Comparison of ENCODE assay signal across 9 cellular contexts in genomic region chr5:34959323-34959722, GRCh38. TPM values are rescaled to one million over a fixed set of nuclear protein-coding genes. Genes with fewer than 3 reads are reported as not detected.
DNase-seq lines count a peak whose midpoint lies in the region; ATAC-seq, FAIRE-seq and TF ChIP-seq lines count a peak whose summit lies in the region.
"Had no signal": no experiment of that assay in that cellular context is flagged by ENCODE, and none has a peak within 500 bp of the region (broad histone marks: within the 10 kb centered on the region; RNA-seq: fewer than 3 reads in every experiment).

No MANE protein-coding gene starts in this region.

- no peaks in the 10 kb centered on the region for H3K9me3 ChIP-seq in naive thymus-derived CD4-positive, alpha-beta T cell (ENCODE audit: control insufficient read depth in 2 of 3, low read length in 3 of 3)
- H3K9me3 ChIP-seq in HepG2 (ENCODE audit: low read length), result no peaks in the 10 kb centered on the region

- peaks cover 0 to 6% (median 0%) of the 10 kb centered on the region in 3 experiments for H3K36me3 ChIP-seq in naive thymus-derived CD4-positive, alpha-beta T cell (ENCODE audit: control insufficient read depth in 2 of 3, insufficient read depth in 3 of 3, low read length in 3 of 3)
- H3K36me3 ChIP-seq in HepG2 (replicated peaks in 1 of 2; ENCODE audit: control insufficient read depth in 1 of 2, insufficient read depth in 2 of 2, low read length in 2 of 2), result no peaks in the 10 kb centered on the region; a peak in 1 of 5 replicates

- no peaks in the 10 kb centered on the region for H3K79me2 ChIP-seq in HepG2 (ENCODE audit: insufficient read depth, low read length)

- no peak for TF ChIP-seq POLR2A in HepG2 (IDR thresholded peaks at IDR 0.05; ENCODE audit: insufficient read depth in 1 of 2, low read depth in 2 of 2, low read length in 2 of 2)

- no peak overlapping the region for H3K27ac ChIP-seq in naive thymus-derived CD4-positive, alpha-beta T cell (ENCODE audit: low read depth, low read length)
- H3K27ac ChIP-seq in HepG2 (ENCODE audit: extremely low read length, insufficient read depth, low read length), result no peak overlapping the region
- H3K27ac ChIP-seq: BLaER1 treated with 17β-estradiol and CSF1 and Interleukin-3, amounts not matched to agents 10 nM and 100 nM had no signal

- H3K4me3 Mint-ChIP-seq in activated CD4-positive, alpha-beta T cell treated with anti-CD3 and anti-CD28 coated beads, Interleukin-2, amount 10 ng/mL, durations not matched to agents 24 days and 14 days, result no peak overlapping the region
- H3K4me3 Mint-ChIP-seq in naive thymus-derived CD4-positive, alpha-beta T cell, result peak overlapping the region in 1 of 10 donors; percentile 43

- peak; percentile 69 for DNase-seq in activated CD4-positive, alpha-beta T cell treated with anti-CD3 and anti-CD28 coated beads, Interleukin-2, amount 10 ng/mL, durations not matched to agents 24 days and 14 days
- DNase-seq in activated CD4-positive, alpha-beta T cell treated with anti-CD3 and anti-CD28 coated beads for 1 hour, result no peak
- peak; percentile 71 for DNase-seq in RCC 7860 (ENCODE audit: low spot score)
- no peak for DNase-seq in naive thymus-derived CD4-positive, alpha-beta T cell
- DNase-seq in superior temporal gyrus (ENCODE audit: extremely low spot score), result no peak
- no peak for DNase-seq in HepG2 (ENCODE audit: low spot score)
- DNase-seq in NCI-H187 (lab: John Stamatoyannopoulos, UW), result no peak

- no peak for TF ChIP-seq CTCF in HepG2 (CRISPR knock-in tag; IDR thresholded peaks at IDR 0.05)

- no peak for TF ChIP-seq RAD21 in HepG2 (CRISPR knock-in tag; IDR thresholded peaks at IDR 0.05)

- peak; percentile 96 for ATAC-seq in HG02610 (IDR thresholded peaks at IDR 0.05; ENCODE audit: unreplicated experiment)
- no peak for ATAC-seq in naive thymus-derived CD4-positive, alpha-beta T cell
- no peak for ATAC-seq in HepG2

- peak; percentile 92 for FAIRE-seq in RCC 7860 (lab: Jason Lieb, UNC)
- FAIRE-seq in HepG2 (lab: Jason Lieb, UNC), result no peak

- in situ Hi-C loops in HepG2 (cut with HindIII; ENCODE audit: extremely low pct_ligation_motif_present, low pct_unique_long_range_greater_than_20kb), result no loop called here

- no peaks in the 10 kb centered on the region for H3K27me3 Mint-ChIP-seq in activated CD4-positive, alpha-beta T cell treated with anti-CD3 and anti-CD28 coated beads, Interleukin-2, amount 10 ng/mL, durations not matched to agents 24 days and 14 days
- H3K27me3 Mint-ChIP-seq in naive thymus-derived CD4-positive, alpha-beta T cell, result no peaks in the 10 kb centered on the region

- H3K4me1 Mint-ChIP-seq in activated CD4-positive, alpha-beta T cell treated with anti-CD3 and anti-CD28 coated beads, Interleukin-2, amount 10 ng/mL, durations not matched to agents 24 days and 14 days, result peaks cover 17% of the 10 kb centered on the region
- peaks cover 0 to 25% (median 0%) of the 10 kb centered on the region in 7 donors for H3K4me1 Mint-ChIP-seq in naive thymus-derived CD4-positive, alpha-beta T cell

- no peak overlapping the region for H3K4me3 ChIP-seq in naive thymus-derived CD4-positive, alpha-beta T cell (ENCODE audit: low read length)
- no peak overlapping the region for H3K4me3 ChIP-seq in HepG2 (replicated peaks in 1 of 3; ENCODE audit: insufficient read depth in 1 of 3, low read depth in 2 of 3, low read length in 3 of 3)
- H3K4me3 ChIP-seq: BLaER1 treated with 17β-estradiol and CSF1 and Interleukin-3, amounts not matched to agents 10 nM and 100 nM had no signal

- H3K27me3 ChIP-seq in naive thymus-derived CD4-positive, alpha-beta T cell (ENCODE audit: control insufficient read depth in 2 of 2, insufficient read depth in 2 of 2, low read length in 2 of 2), result no peaks in the 10 kb centered on the region
- no peaks in the 10 kb centered on the region for H3K27me3 ChIP-seq in HepG2 (ENCODE audit: control insufficient read depth in 1 of 2, insufficient read depth in 2 of 2, low read length in 2 of 2)
- H3K27me3 ChIP-seq: BLaER1 treated with 17β-estradiol and CSF1 and Interleukin-3, amounts not matched to agents 10 nM and 100 nM had no signal

- intact Hi-C loops in activated CD4-positive, alpha-beta T cell treated with anti-CD3 and anti-CD28 coated beads, Interleukin-2, amount 10 ng/mL, durations not matched to agents 24 days and 14 days (cut with micrococcal nuclease), result loop anchor here (2.0 kb wide), 1 partner anchor 43 kb away; no protein-coding TSS in a partner anchor
- intact Hi-C loops in naive thymus-derived CD4-positive, alpha-beta T cell (cut with micrococcal nuclease), result no loop called here
- intact Hi-C loops in HepG2 (cut with micrococcal nuclease; ENCODE audit: unreplicated experiment), result no loop called here

- POLR2A ChIA-PET in naive thymus-derived CD4-positive, alpha-beta T cell (lab: Charles Lee), result no interaction called here
- POLR2A ChIA-PET in HepG2 (lab: Yijun Ruan, JAX), result no interaction called here

- no peaks in the 10 kb centered on the region for H3K4me1 ChIP-seq in naive thymus-derived CD4-positive, alpha-beta T cell (ENCODE audit: control insufficient read depth in 2 of 2, insufficient read depth in 2 of 2, low read length in 2 of 2)
- peaks cover 14% of the 10 kb centered on the region for H3K4me1 ChIP-seq in HepG2 (ENCODE audit: insufficient read depth, low read length)
- H3K4me1 ChIP-seq: BLaER1 treated with 17β-estradiol and CSF1 and Interleukin-3, amounts not matched to agents 10 nM and 100 nM had no signal

- peaks cover 20% of the 10 kb centered on the region for H3K36me3 Mint-ChIP-seq in activated CD4-positive, alpha-beta T cell treated with anti-CD3 and anti-CD28 coated beads, Interleukin-2, amount 10 ng/mL, durations not matched to agents 24 days and 14 days (ENCODE audit: low read depth)
- H3K36me3 Mint-ChIP-seq in naive thymus-derived CD4-positive, alpha-beta T cell, result peaks cover 3 to 16% (median 9%) of the 10 kb centered on the region in 5 donors

- TF ChIP-seq EP300 in HepG2 (IDR thresholded peaks at IDR 0.05; ENCODE audit: low read depth in 2 of 2, low read length in 2 of 2) (no peak), HepG2 (CRISPR knock-in tag; IDR thresholded peaks at IDR 0.05; ENCODE audit: borderline replicate concordance) (no peak)

- BruUV-seq in HepG2 (replicated peaks; lab: Mats Ljungman, UMichigan), result no TSS peak

- no peak overlapping the region for H3K4me2 ChIP-seq in HepG2 (ENCODE audit: low read depth, low read length)
- H3K4me2 ChIP-seq: BLaER1 treated with 17β-estradiol and CSF1 and Interleukin-3, amounts not matched to agents 10 nM and 100 nM had no signal

- no peak overlapping the region for H2AFZ ChIP-seq in HepG2 (ENCODE audit: low read length)

- whole genome bisulfite sequencing in HepG2 (ENCODE audit: low lambda C conversion rate), result 81% methylated on average over 1 of the region's 1 CpG

- peaks cover 4% of the 10 kb centered on the region for H3K9me3 Mint-ChIP-seq in activated CD4-positive, alpha-beta T cell treated with anti-CD3 and anti-CD28 coated beads, Interleukin-2, amount 10 ng/mL, durations not matched to agents 24 days and 14 days
- H3K9me3 Mint-ChIP-seq in naive thymus-derived CD4-positive, alpha-beta T cell, result peaks cover 0 to 2% (median 0%) of the 10 kb centered on the region in 11 donors

- H4K20me1 ChIP-seq in HepG2 (ENCODE audit: insufficient read depth, low read length), result no peaks in the 10 kb centered on the region
- H4K20me1 ChIP-seq: BLaER1 treated with 17β-estradiol and CSF1 and Interleukin-3, amounts not matched to agents 10 nM and 100 nM had no signal

- H3K27ac Mint-ChIP-seq in activated CD4-positive, alpha-beta T cell treated with anti-CD3 and anti-CD28 coated beads, Interleukin-2, amount 10 ng/mL, durations not matched to agents 24 days and 14 days, result no peak overlapping the region
- H3K27ac Mint-ChIP-seq in naive thymus-derived CD4-positive, alpha-beta T cell, result peak overlapping the region in 8 of 9 donors; percentile 3 to 78 (median 48)

- no peak overlapping the region for H3K9ac ChIP-seq in HepG2 (ENCODE audit: insufficient read depth, low read depth, low read length)
- H3K9ac ChIP-seq: BLaER1 treated with 17β-estradiol and CSF1 and Interleukin-3, amounts not matched to agents 10 nM and 100 nM had no signal

- CTCF ChIA-PET in naive thymus-derived CD4-positive, alpha-beta T cell (lab: Charles Lee), result no interaction called here
- CTCF ChIA-PET in HepG2 (lab: Yijun Ruan, JAX; ENCODE audit: low intra/inter-chr PET ratio, low total read pairs), result interaction anchor here (3.0 kb wide), 1 partner anchor 44 kb away, joined by 24 read pairs; no protein-coding TSS in a partner anchor

RNA-seq across cellular contexts. Expression of gene DNAJC21, which starts 30.0 kb away (rescaled TPM):
- total RNA-seq in activated CD4-positive, alpha-beta T cell treated with anti-CD3 and anti-CD28 coated beads, Interleukin-2, amount 10 ng/mL, durations not matched to agents 24 days and 14 days, result 69.0 and 69.6 TPM in 2 replicates
- total RNA-seq in naive thymus-derived CD4-positive, alpha-beta T cell, result 10 to 100 TPM; 43.9 to 66.4 (median 49.6) TPM
- 10 to 100 TPM; 17.3 to 19.6 TPM for polyA plus RNA-seq in naive thymus-derived CD4-positive, alpha-beta T cell
- total RNA-seq in HepG2 (2016; rRNA removed; fragmentation: Illumina TruSeq; extraction: Trizol), result 41.6 and 46.4 TPM in 2 replicates
- total RNA-seq in HepG2 (2016; cell fraction: cytosol; rRNA removed; fragmentation: Illumina TruSeq; extraction: Trizol; ENCODE audit: low read depth), result 20.3 and 22.3 TPM in 2 replicates
- 44.0 and 45.9 TPM in 2 replicates for total RNA-seq in HepG2 (2016; cell fraction: insoluble cytoplasmic fraction; rRNA removed; fragmentation: Illumina TruSeq; extraction: Trizol)
- total RNA-seq in HepG2 (2016; cell fraction: membrane; rRNA removed; fragmentation: Illumina TruSeq; extraction: Trizol), result 37.1 and 46.9 TPM in 2 replicates
- total RNA-seq in HepG2 (2016; cell fraction: nucleus; rRNA removed; fragmentation: Illumina TruSeq; extraction: Trizol), result 32.8 and 33.1 TPM in 2 replicates
- 8.0 and 10.9 TPM in 2 replicates for polyA plus RNA-seq in HepG2 (2011; rRNA removed)
- 4.4 and 7.0 TPM in 2 replicates for polyA plus RNA-seq in HepG2 (2011; cell fraction: cytosol; rRNA removed)
- polyA plus RNA-seq in HepG2 (2011; cell fraction: nucleus; rRNA removed), result 6.7 and 8.1 TPM in 2 replicates
- polyA plus RNA-seq in HepG2 (2012), result 28.3 and 30.1 TPM in 2 replicates
- polyA plus RNA-seq in HepG2 (2016; cell fraction: cytosol; fragmentation: Illumina TruSeq; extraction: Trizol; ENCODE audit: low read depth), result 20.4 and 21.1 TPM in 2 replicates
- 48.5 and 53.9 TPM in 2 replicates for polyA plus RNA-seq in HepG2 (2016; cell fraction: insoluble cytoplasmic fraction; fragmentation: Illumina TruSeq; extraction: Trizol; ENCODE audit: low read depth)
- polyA plus RNA-seq in HepG2 (2016; cell fraction: membrane; fragmentation: Illumina TruSeq; extraction: Trizol; ENCODE audit: low read depth), result 31.1 and 31.6 TPM in 2 replicates
- polyA plus RNA-seq in HepG2 (2016; cell fraction: nucleus; fragmentation: Illumina TruSeq; extraction: Trizol; ENCODE audit: insufficient read depth, low read depth), result 36.8 and 38.2 TPM in 2 replicates
- 8.8 and 29.7 TPM in 2 replicates for polyA minus RNA-seq in HepG2 (2011; rRNA and poly(A)+ RNA removed; ENCODE audit: low replicate concordance)
- polyA minus RNA-seq in HepG2 (2011; cell fraction: cytosol; rRNA and poly(A)+ RNA removed), result 11.5 and 11.8 TPM in 2 replicates
- polyA minus RNA-seq in HepG2 (2011; cell fraction: nucleus; rRNA and poly(A)+ RNA removed), result 39.3 and 44.4 TPM in 2 replicates

RNA-seq across cellular contexts. Expression of gene BRIX1, which starts 43.8 kb away (rescaled TPM):
- 120 and 128 TPM in 2 replicates for total RNA-seq in activated CD4-positive, alpha-beta T cell treated with anti-CD3 and anti-CD28 coated beads, Interleukin-2, amount 10 ng/mL, durations not matched to agents 24 days and 14 days
- 10 to 100 TPM; 13.4 to 45.2 (median 26.8) TPM for total RNA-seq in naive thymus-derived CD4-positive, alpha-beta T cell
- 10 to 100 TPM; 46.0 to 46.2 TPM for polyA plus RNA-seq in naive thymus-derived CD4-positive, alpha-beta T cell
- total RNA-seq in HepG2 (2016; rRNA removed; fragmentation: Illumina TruSeq; extraction: Trizol), result 78.4 and 114 TPM in 2 replicates
- total RNA-seq in HepG2 (2016; cell fraction: cytosol; rRNA removed; fragmentation: Illumina TruSeq; extraction: Trizol; ENCODE audit: low read depth), result 37.2 and 44.7 TPM in 2 replicates
- total RNA-seq in HepG2 (2016; cell fraction: insoluble cytoplasmic fraction; rRNA removed; fragmentation: Illumina TruSeq; extraction: Trizol), result 77.5 and 119 TPM in 2 replicates
- total RNA-seq in HepG2 (2016; cell fraction: membrane; rRNA removed; fragmentation: Illumina TruSeq; extraction: Trizol), result 39.2 and 47.0 TPM in 2 replicates
- total RNA-seq in HepG2 (2016; cell fraction: nucleus; rRNA removed; fragmentation: Illumina TruSeq; extraction: Trizol), result 40.6 and 42.7 TPM in 2 replicates
- polyA plus RNA-seq in HepG2 (2011; rRNA removed), result 16.4 and 23.6 TPM in 2 replicates
- 8.1 and 14.1 TPM in 2 replicates for polyA plus RNA-seq in HepG2 (2011; cell fraction: cytosol; rRNA removed)
- polyA plus RNA-seq in HepG2 (2011; cell fraction: nucleus; rRNA removed), result 5.4 and 10.2 TPM in 2 replicates
- polyA plus RNA-seq in HepG2 (2012), result 18.8 and 26.8 TPM in 2 replicates
- 5.7 and 6.5 TPM in 2 replicates for polyA plus RNA-seq in HepG2 (2016; cell fraction: cytosol; fragmentation: Illumina TruSeq; extraction: Trizol; ENCODE audit: low read depth)
- polyA plus RNA-seq in HepG2 (2016; cell fraction: insoluble cytoplasmic fraction; fragmentation: Illumina TruSeq; extraction: Trizol; ENCODE audit: low read depth), result 114 and 121 TPM in 2 replicates
- 7.8 and 9.8 TPM in 2 replicates for polyA plus RNA-seq in HepG2 (2016; cell fraction: membrane; fragmentation: Illumina TruSeq; extraction: Trizol; ENCODE audit: low read depth)
- polyA plus RNA-seq in HepG2 (2016; cell fraction: nucleus; fragmentation: Illumina TruSeq; extraction: Trizol; ENCODE audit: insufficient read depth, low read depth), result 73.3 and 78.2 TPM in 2 replicates
- polyA minus RNA-seq in HepG2 (2011; rRNA and poly(A)+ RNA removed; ENCODE audit: low replicate concordance), result 2.7 and 18.5 TPM in 2 replicates
- polyA minus RNA-seq in HepG2 (2011; cell fraction: cytosol; rRNA and poly(A)+ RNA removed), result 17.8 TPM in 2 replicates
- polyA minus RNA-seq in HepG2 (2011; cell fraction: nucleus; rRNA and poly(A)+ RNA removed), result 23.3 and 25.5 TPM in 2 replicates

RNA-seq across cellular contexts. Expression of gene RAD1, which starts 44.0 kb away (rescaled TPM):
- 46.4 and 48.9 TPM in 2 replicates for total RNA-seq in activated CD4-positive, alpha-beta T cell treated with anti-CD3 and anti-CD28 coated beads, Interleukin-2, amount 10 ng/mL, durations not matched to agents 24 days and 14 days
- 10 to 100 TPM; 19.3 to 29.6 (median 24.6) TPM for total RNA-seq in naive thymus-derived CD4-positive, alpha-beta T cell
- 10 to 100 TPM; 18.9 to 19.4 TPM for polyA plus RNA-seq in naive thymus-derived CD4-positive, alpha-beta T cell
- total RNA-seq in HepG2 (2016; rRNA removed; fragmentation: Illumina TruSeq; extraction: Trizol), result 39.1 and 51.0 TPM in 2 replicates
- 7.8 and 8.9 TPM in 2 replicates for total RNA-seq in HepG2 (2016; cell fraction: cytosol; rRNA removed; fragmentation: Illumina TruSeq; extraction: Trizol; ENCODE audit: low read depth)
- total RNA-seq in HepG2 (2016; cell fraction: insoluble cytoplasmic fraction; rRNA removed; fragmentation: Illumina TruSeq; extraction: Trizol), result 38.6 and 49.9 TPM in 2 replicates
- total RNA-seq in HepG2 (2016; cell fraction: membrane; rRNA removed; fragmentation: Illumina TruSeq; extraction: Trizol), result 18.7 and 20.4 TPM in 2 replicates
- total RNA-seq in HepG2 (2016; cell fraction: nucleus; rRNA removed; fragmentation: Illumina TruSeq; extraction: Trizol), result 31.8 and 32.5 TPM in 2 replicates
- polyA plus RNA-seq in HepG2 (2011; rRNA removed), result 12.7 and 14.7 TPM in 2 replicates
- 8.2 and 9.1 TPM in 2 replicates for polyA plus RNA-seq in HepG2 (2011; cell fraction: cytosol; rRNA removed)
- 5.8 and 9.0 TPM in 2 replicates for polyA plus RNA-seq in HepG2 (2011; cell fraction: nucleus; rRNA removed)
- 16.0 and 16.1 TPM in 2 replicates for polyA plus RNA-seq in HepG2 (2012)
- 4.6 and 7.2 TPM in 2 replicates for polyA plus RNA-seq in HepG2 (2016; cell fraction: cytosol; fragmentation: Illumina TruSeq; extraction: Trizol; ENCODE audit: low read depth)
- polyA plus RNA-seq in HepG2 (2016; cell fraction: insoluble cytoplasmic fraction; fragmentation: Illumina TruSeq; extraction: Trizol; ENCODE audit: low read depth), result 45.0 and 45.2 TPM in 2 replicates
- polyA plus RNA-seq in HepG2 (2016; cell fraction: membrane; fragmentation: Illumina TruSeq; extraction: Trizol; ENCODE audit: low read depth), result 11.8 and 12.5 TPM in 2 replicates
- 25.0 and 26.1 TPM in 2 replicates for polyA plus RNA-seq in HepG2 (2016; cell fraction: nucleus; fragmentation: Illumina TruSeq; extraction: Trizol; ENCODE audit: insufficient read depth, low read depth)
- 26.5 and 78.8 TPM in 2 replicates for polyA minus RNA-seq in HepG2 (2011; rRNA and poly(A)+ RNA removed; ENCODE audit: low replicate concordance)
- 10.0 and 10.5 TPM in 2 replicates for polyA minus RNA-seq in HepG2 (2011; cell fraction: cytosol; rRNA and poly(A)+ RNA removed)
- polyA minus RNA-seq in HepG2 (2011; cell fraction: nucleus; rRNA and poly(A)+ RNA removed), result 39.3 and 40.9 TPM in 2 replicates

Comparison
In these comparisons a context has a peak if more than half of its experiments do, and no peak if none do; other contexts are left out.
1. DNase-seq: peak in activated CD4-positive, alpha-beta T cell treated with anti-CD3 and anti-CD28 coated beads, Interleukin-2, amount 10 ng/mL, durations not matched to agents 24 days and 14 days (single experiment) and RCC 7860 (single experiment); none in activated CD4-positive, alpha-beta T cell treated with anti-CD3 and anti-CD28 coated beads for 1 hour (single experiment), naive thymus-derived CD4-positive, alpha-beta T cell (0 of 9), superior temporal gyrus (single experiment), HepG2 (single experiment) and NCI-H187 (0 of 2).